ENCODE assay signal across 1 cellular context in the genomic region with DNA sequence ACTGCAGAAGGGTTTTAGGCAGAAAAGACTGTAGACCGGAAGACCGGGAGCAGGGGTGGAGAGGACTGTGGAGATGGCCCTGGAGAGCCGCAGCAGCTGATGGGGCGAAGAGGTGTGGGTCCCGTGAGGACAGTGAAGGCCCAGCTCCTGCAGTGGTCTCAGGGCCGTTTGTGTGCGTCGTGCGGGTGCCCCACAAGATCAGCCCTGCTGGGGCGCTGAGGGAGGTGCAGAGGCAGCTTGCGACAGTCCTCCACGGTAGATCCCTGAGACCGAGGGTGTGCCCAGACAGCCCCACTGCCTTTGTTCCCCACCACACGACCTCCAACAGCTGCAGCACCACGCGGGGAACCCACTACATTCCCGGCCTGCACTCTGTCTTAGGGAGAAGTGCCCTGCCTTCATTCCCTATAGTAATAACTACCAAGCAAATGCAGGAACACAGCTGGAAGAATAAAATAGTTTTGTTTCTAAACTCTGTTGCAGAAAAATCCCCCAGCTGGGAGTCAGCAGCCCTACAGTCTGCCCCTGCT.
TF ChIP-seq lines count a peak whose summit lies in the region.

No MANE protein-coding gene starts in this region.

TF ChIP-seq in GM23338, 12 proteins besides CTCF, POLR2A, EP300 and RAD21 (continued from another document):
- TF ChIP-seq, protein P1, sequence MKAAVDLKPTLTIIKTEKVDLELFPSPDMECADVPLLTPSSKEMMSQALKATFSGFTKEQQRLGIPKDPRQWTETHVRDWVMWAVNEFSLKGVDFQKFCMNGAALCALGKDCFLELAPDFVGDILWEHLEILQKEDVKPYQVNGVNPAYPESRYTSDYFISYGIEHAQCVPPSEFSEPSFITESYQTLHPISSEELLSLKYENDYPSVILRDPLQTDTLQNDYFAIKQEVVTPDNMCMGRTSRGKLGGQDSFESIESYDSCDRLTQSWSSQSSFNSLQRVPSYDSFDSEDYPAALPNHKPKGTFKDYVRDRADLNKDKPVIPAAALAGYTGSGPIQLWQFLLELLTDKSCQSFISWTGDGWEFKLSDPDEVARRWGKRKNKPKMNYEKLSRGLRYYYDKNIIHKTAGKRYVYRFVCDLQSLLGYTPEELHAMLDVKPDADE (IDR thresholded peaks at IDR 0.05): no peak
- TF ChIP-seq NANOG (IDR thresholded peaks at IDR 0.05; ENCODE audit: borderline replicate concordance): no peak
- TF ChIP-seq POLR2AphosphoS5 (IDR thresholded peaks at IDR 0.05; ENCODE audit: low read depth): no peak
- TF ChIP-seq, protein P2, sequence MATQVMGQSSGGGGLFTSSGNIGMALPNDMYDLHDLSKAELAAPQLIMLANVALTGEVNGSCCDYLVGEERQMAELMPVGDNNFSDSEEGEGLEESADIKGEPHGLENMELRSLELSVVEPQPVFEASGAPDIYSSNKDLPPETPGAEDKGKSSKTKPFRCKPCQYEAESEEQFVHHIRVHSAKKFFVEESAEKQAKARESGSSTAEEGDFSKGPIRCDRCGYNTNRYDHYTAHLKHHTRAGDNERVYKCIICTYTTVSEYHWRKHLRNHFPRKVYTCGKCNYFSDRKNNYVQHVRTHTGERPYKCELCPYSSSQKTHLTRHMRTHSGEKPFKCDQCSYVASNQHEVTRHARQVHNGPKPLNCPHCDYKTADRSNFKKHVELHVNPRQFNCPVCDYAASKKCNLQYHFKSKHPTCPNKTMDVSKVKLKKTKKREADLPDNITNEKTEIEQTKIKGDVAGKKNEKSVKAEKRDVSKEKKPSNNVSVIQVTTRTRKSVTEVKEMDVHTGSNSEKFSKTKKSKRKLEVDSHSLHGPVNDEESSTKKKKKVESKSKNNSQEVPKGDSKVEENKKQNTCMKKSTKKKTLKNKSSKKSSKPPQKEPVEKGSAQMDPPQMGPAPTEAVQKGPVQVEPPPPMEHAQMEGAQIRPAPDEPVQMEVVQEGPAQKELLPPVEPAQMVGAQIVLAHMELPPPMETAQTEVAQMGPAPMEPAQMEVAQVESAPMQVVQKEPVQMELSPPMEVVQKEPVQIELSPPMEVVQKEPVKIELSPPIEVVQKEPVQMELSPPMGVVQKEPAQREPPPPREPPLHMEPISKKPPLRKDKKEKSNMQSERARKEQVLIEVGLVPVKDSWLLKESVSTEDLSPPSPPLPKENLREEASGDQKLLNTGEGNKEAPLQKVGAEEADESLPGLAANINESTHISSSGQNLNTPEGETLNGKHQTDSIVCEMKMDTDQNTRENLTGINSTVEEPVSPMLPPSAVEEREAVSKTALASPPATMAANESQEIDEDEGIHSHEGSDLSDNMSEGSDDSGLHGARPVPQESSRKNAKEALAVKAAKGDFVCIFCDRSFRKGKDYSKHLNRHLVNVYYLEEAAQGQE (IDR thresholded peaks at IDR 0.05; ENCODE audit: unreplicated experiment): no peak
- no peak for TF ChIP-seq EZH2phosphoT487 (IDR thresholded peaks at IDR 0.05; ENCODE audit: unreplicated experiment)
- TF ChIP-seq CREB1 (CRISPR knock-in tag; IDR thresholded peaks at IDR 0.05; ENCODE audit: low read depth): no peak
- TF ChIP-seq, protein P3, sequence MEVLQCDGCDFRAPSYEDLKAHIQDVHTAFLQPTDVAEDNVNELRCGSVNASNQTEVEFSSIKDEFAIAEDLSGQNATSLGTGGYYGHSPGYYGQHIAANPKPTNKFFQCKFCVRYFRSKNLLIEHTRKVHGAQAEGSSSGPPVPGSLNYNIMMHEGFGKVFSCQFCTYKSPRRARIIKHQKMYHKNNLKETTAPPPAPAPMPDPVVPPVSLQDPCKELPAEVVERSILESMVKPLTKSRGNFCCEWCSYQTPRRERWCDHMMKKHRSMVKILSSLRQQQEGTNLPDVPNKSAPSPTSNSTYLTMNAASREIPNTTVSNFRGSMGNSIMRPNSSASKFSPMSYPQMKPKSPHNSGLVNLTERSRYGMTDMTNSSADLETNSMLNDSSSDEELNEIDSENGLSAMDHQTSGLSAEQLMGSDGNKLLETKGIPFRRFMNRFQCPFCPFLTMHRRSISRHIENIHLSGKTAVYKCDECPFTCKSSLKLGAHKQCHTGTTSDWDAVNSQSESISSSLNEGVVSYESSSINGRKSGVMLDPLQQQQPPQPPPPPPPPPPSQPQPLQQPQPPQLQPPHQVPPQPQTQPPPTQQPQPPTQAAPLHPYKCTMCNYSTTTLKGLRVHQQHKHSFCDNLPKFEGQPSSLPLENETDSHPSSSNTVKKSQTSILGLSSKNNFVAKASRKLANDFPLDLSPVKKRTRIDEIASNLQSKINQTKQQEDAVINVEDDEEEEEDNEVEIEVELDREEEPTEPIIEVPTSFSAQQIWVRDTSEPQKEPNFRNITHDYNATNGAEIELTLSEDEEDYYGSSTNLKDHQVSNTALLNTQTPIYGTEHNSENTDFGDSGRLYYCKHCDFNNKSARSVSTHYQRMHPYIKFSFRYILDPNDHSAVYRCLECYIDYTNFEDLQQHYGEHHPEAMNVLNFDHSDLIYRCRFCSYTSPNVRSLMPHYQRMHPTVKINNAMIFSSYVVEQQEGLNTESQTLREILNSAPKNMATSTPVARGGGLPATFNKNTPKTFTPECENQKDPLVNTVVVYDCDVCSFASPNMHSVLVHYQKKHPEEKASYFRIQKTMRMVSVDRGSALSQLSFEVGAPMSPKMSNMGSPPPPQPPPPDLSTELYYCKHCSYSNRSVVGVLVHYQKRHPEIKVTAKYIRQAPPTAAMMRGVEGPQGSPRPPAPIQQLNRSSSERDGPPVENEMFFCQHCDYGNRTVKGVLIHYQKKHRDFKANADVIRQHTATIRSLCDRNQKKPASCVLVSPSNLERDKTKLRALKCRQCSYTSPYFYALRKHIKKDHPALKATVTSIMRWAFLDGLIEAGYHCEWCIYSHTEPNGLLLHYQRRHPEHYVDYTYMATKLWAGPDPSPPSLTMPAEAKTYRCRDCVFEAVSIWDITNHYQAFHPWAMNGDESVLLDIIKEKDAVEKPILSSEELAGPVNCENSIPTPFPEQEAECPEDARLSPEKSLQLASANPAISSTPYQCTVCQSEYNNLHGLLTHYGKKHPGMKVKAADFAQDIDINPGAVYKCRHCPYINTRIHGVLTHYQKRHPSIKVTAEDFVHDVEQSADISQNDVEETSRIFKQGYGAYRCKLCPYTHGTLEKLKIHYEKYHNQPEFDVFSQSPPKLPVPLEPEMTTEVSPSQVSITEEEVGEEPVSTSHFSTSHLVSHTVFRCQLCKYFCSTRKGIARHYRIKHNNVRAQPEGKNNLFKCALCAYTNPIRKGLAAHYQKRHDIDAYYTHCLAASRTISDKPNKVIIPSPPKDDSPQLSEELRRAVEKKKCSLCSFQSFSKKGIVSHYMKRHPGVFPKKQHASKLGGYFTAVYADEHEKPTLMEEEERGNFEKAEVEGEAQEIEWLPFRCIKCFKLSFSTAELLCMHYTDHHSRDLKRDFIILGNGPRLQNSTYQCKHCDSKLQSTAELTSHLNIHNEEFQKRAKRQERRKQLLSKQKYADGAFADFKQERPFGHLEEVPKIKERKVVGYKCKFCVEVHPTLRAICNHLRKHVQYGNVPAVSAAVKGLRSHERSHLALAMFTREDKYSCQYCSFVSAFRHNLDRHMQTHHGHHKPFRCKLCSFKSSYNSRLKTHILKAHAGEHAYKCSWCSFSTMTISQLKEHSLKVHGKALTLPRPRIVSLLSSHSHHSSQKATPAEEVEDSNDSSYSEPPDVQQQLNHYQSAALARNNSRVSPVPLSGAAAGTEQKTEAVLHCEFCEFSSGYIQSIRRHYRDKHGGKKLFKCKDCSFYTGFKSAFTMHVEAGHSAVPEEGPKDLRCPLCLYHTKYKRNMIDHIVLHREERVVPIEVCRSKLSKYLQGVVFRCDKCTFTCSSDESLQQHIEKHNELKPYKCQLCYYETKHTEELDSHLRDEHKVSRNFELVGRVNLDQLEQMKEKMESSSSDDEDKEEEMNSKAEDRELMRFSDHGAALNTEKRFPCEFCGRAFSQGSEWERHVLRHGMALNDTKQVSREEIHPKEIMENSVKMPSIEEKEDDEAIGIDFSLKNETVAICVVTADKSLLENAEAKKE (CRISPR knock-in tag; IDR thresholded peaks at IDR 0.05): no peak
- no peak for TF ChIP-seq ZNF114 (CRISPR knock-in tag; IDR thresholded peaks at IDR 0.05)
- TF ChIP-seq ZNF331 (CRISPR knock-in tag; IDR thresholded peaks at IDR 0.05; ENCODE audit: low read depth): no peak
- no peak for TF ChIP-seq EZH2 (IDR thresholded peaks at IDR 0.05; ENCODE audit: low read depth, unreplicated experiment)
